ENCODE assay signal across 8 cellular contexts in genomic region chr9:21964925-21965385, GRCh38. TPM values are rescaled to one million over a fixed set of nuclear protein-coding genes. Genes with fewer than 3 reads are reported as not detected.
DNase-seq lines count a peak whose midpoint lies in the region; ATAC-seq and TF ChIP-seq lines count a peak whose summit lies in the region.

No MANE protein-coding gene starts in this region.

- peak overlapping the region; percentile 91 for H2AFZ ChIP-seq in osteoblast (ENCODE audit: low read length)

- peak overlapping the region; percentile 57 for H3K4me3 ChIP-seq in epithelial cell of proximal tubule (ENCODE audit: low read depth, low read length)
- peak overlapping the region; percentile 74 for H3K4me3 ChIP-seq in osteoblast (ENCODE audit: insufficient read depth, low read length)
- H3K4me3 ChIP-seq in MG63, result no peak overlapping the region

- H4K20me1 ChIP-seq in osteoblast (ENCODE audit: insufficient read depth, low read length), result peaks cover 2% of the 10 kb centered on the region

- ATAC-seq in GM18873 (IDR thresholded peaks at IDR 0.05; ENCODE audit: low FRiP score, unreplicated experiment) (peak; percentile 68), HG03045 (IDR thresholded peaks at IDR 0.05; ENCODE audit: unreplicated experiment) (peak; percentile 56)

- peaks cover 37% of the 10 kb centered on the region for H3K27me3 ChIP-seq in osteoblast (ENCODE audit: insufficient read depth, low read length)
- H3K27me3 ChIP-seq in MG63, result no peaks in the 10 kb centered on the region

- peaks cover 20% of the 10 kb centered on the region for H3K4me1 ChIP-seq in osteoblast (ENCODE audit: insufficient read depth, low read length)

- H3K9me3 ChIP-seq in osteoblast (ENCODE audit: low read depth, low read length) (no peaks in the 10 kb centered on the region), MG63 (no peaks in the 10 kb centered on the region)

- H3K27ac ChIP-seq in osteoblast (ENCODE audit: low read depth, low read length), result peak overlapping the region; percentile 48

- DNase-seq in activated CD4-positive, alpha-beta T cell treated with anti-CD3 and anti-CD28 coated beads for 48 hours, result peak; percentile 61
- DNase-seq in epithelial cell of proximal tubule (ENCODE audit: low read depth), result no peak
- peak; percentile 93 for DNase-seq in osteoblast (ENCODE audit: insufficient read length, low spot score, missing footprints)
- no peak for DNase-seq in MG63
- no peak for DNase-seq in NK-92 (lab: John Stamatoyannopoulos, UW; ENCODE audit: unreplicated experiment)
- no peak for DNase-seq in NCI-H1105 treated with DMSO at 0.1 percent for 48 hours (lab: John Stamatoyannopoulos, UW)

- H3K79me2 ChIP-seq in osteoblast (ENCODE audit: insufficient read depth, low read length), result no peaks in the 10 kb centered on the region

- H3K4me2 ChIP-seq in osteoblast (ENCODE audit: insufficient read depth, low read length), result peak overlapping the region; percentile 97

- no peak for TF ChIP-seq CTCF in epithelial cell of proximal tubule (conservative IDR thresholded peaks at IDR 0.05; ENCODE audit: low read depth, low read length)
- no peak for TF ChIP-seq CTCF in osteoblast (IDR thresholded peaks at IDR 0.05; ENCODE audit: extremely low read depth, low read depth, low read length)

- H3K36me3 ChIP-seq in osteoblast (ENCODE audit: insufficient read depth, low read length), result no peaks in the 10 kb centered on the region
- no peaks in the 10 kb centered on the region for H3K36me3 ChIP-seq in MG63

RNA-seq across cellular contexts. Expression of gene CDKN2A, which starts 29.2 kb away (rescaled TPM):
- total RNA-seq in epithelial cell of proximal tubule (22.4 and 47.7 TPM in 2 replicates), osteoblast (32.1 and 37.6 TPM in 2 replicates)
- not detected in 2 replicates for total RNA-seq in MG63 (2014; rRNA removed; shearing (Covaris generic); ENCODE audit: low replicate concordance)

RNA-seq across cellular contexts. Expression of gene CDKN2B-AS1, which starts 29.6 kb away (rescaled TPM):
- 0.87 TPM in 1 of 2 replicates, not detected in the other for total RNA-seq in epithelial cell of proximal tubule
- 15.2 and 16.5 TPM in 2 replicates for total RNA-seq in osteoblast
- not detected in 2 replicates for total RNA-seq in MG63 (2014; rRNA removed; shearing (Covaris generic); ENCODE audit: low replicate concordance)

RNA-seq across cellular contexts. Expression of gene CDKN2B, which starts 44.1 kb away (rescaled TPM):
- total RNA-seq in epithelial cell of proximal tubule, result 12.3 and 25.9 TPM in 2 replicates
- total RNA-seq in osteoblast, result 50.7 and 51.9 TPM in 2 replicates
- not detected in 2 replicates for total RNA-seq in MG63 (2014; rRNA removed; shearing (Covaris generic); ENCODE audit: low replicate concordance)

Comparison
In these comparisons a context has a peak if more than half of its experiments do, and no peak if none do; other contexts are left out.
1. DNase-seq: peak in activated CD4-positive, alpha-beta T cell treated with anti-CD3 and anti-CD28 coated beads for 48 hours (single experiment) and osteoblast (single experiment); none in epithelial cell of proximal tubule (single experiment), MG63 (single experiment), NK-92 (single experiment) and NCI-H1105 treated with DMSO at 0.1 percent for 48 hours (single experiment).
2. RNA of gene CDKN2A, which starts 29.2 kb away (total RNA-seq): 22.4 to 47.7 TPM in epithelial cell of proximal tubule and 32.1 to 37.6 TPM in osteoblast; not detected in MG63; every median in the first group is over 10 times any median in the second.
3. RNA of gene CDKN2B, which starts 44.1 kb away (total RNA-seq): 50.7 to 51.9 TPM in osteoblast and 12.3 to 25.9 TPM in epithelial cell of proximal tubule; not detected in MG63; every median in the first group is over 10 times any median in the second.